Comparison of ENCODE assay signal across 8 cellular contexts in genomic region chr10:71708301-71708703, GRCh38. TPM values are rescaled to one million over a fixed set of nuclear protein-coding genes. Genes with fewer than 3 reads are reported as not detected.
DNase-seq lines count a peak whose midpoint lies in the region; ATAC-seq and TF ChIP-seq lines count a peak whose summit lies in the region.

No MANE protein-coding gene starts in this region.

- peak; percentile 90 for TF ChIP-seq RAD21 in SK-N-SH (IDR thresholded peaks at IDR 0.05; ENCODE audit: low read length)

- TF ChIP-seq POLR2A in heart left ventricle (IDR thresholded peaks at IDR 0.05), result no peak

- POLR2A ChIA-PET in SK-N-SH (lab: Yijun Ruan, JAX), result interaction anchor here (0.9 to 1.1 kb wide), 2 partner anchors 10 to 389 kb away, joined by 3 to 6 read pairs; partner anchors contain the start of gene SLC29A3

- H3K27ac Mint-ChIP-seq in activated naive CD8-positive, alpha-beta T cell treated with anti-CD3 and anti-CD28 coated beads for 36 hours, result no peak overlapping the region

- no peaks in the 10 kb centered on the region for H3K9me2 ChIP-seq in SK-N-SH

- H2AFZ ChIP-seq in SK-N-SH (ENCODE audit: low read depth), result no peak overlapping the region

- CTCF ChIA-PET in SK-N-SH (lab: Yijun Ruan, JAX), result interaction anchor here (0.6 to 14.1 kb wide), 75 partner anchors 9 to 438 kb away, joined by 3 to 195 read pairs (median 4); partner anchors contain the start of genes C10orf105, CDH23, SLC29A3 and VSIR

- H3K9me3 ChIP-seq in SK-N-SH (no peaks in the 10 kb centered on the region), heart left ventricle (no peaks in the 10 kb centered on the region)

- H3K9me3 Mint-ChIP-seq in activated naive CD8-positive, alpha-beta T cell treated with anti-CD3 and anti-CD28 coated beads for 36 hours, result no peaks in the 10 kb centered on the region

- H3K4me3 ChIP-seq in SK-N-SH (ENCODE audit: low read depth in 2 of 2, low read length in 1 of 2) (peak overlapping the region in 1 of 2 experiments; percentile 51; a peak in 1 of 4 replicates), heart left ventricle (no peak overlapping the region), retinal pigment epithelial cell (ENCODE audit: low read length) (no peak overlapping the region)

- peaks cover 32% of the 10 kb centered on the region for H3K4me1 Mint-ChIP-seq in activated naive CD8-positive, alpha-beta T cell treated with anti-CD3 and anti-CD28 coated beads for 36 hours

- H3K27ac ChIP-seq in SK-N-SH (ENCODE audit: low read depth in 2 of 2, low read length in 1 of 2) (no peak overlapping the region), heart left ventricle (no peak overlapping the region)

- TF ChIP-seq EP300 in SK-N-SH (IDR thresholded peaks at IDR 0.05; ENCODE audit: borderline replicate concordance in 1 of 2, low read depth in 1 of 2, low read length in 1 of 2), result no peak

- H3K36me3 ChIP-seq in SK-N-SH (replicated peaks in 1 of 2; ENCODE audit: control insufficient read depth in 1 of 2, insufficient read depth in 2 of 2, low read length in 1 of 2) (no peaks in the 10 kb centered on the region), heart left ventricle (no peaks in the 10 kb centered on the region)

- no peak overlapping the region for H3K4me3 Mint-ChIP-seq in activated naive CD8-positive, alpha-beta T cell treated with anti-CD3 and anti-CD28 coated beads for 36 hours

- no peaks in the 10 kb centered on the region for H3F3A ChIP-seq in SK-N-SH (replicated peaks; ENCODE audit: insufficient read depth)

- H3K27me3 ChIP-seq in SK-N-SH (ENCODE audit: insufficient read depth) (peaks cover 3% of the 10 kb centered on the region; the same call in 1 of the 2 replicates), heart left ventricle (no peaks in the 10 kb centered on the region)

- 30% methylated on average over 5 of the region's 10 CpGs for WGBS in SK-N-SH (ENCODE audit: low lambda C conversion rate)
- WGBS in heart left ventricle, 4 donors, result 13 to 44% (median 19%) methylated on average over 3 to 10 of the region's 10 CpGs

- H3K9ac ChIP-seq in SK-N-SH, result no peak overlapping the region

- intact Hi-C loops in heart left ventricle (cut with DNase I), result loop anchor here (2.0 to 10.0 kb wide), 18 partner anchors 46 to 396 kb away; partner anchors contain the start of genes SLC29A3 (in 4 of the 10) and CDH23 (in 2 of the 10)

- H4K20me1 ChIP-seq in SK-N-SH (ENCODE audit: insufficient read depth), result no peaks in the 10 kb centered on the region

- H3K4me1 ChIP-seq in SK-N-SH (ENCODE audit: control insufficient read depth in 1 of 2, insufficient read depth in 2 of 2, low read depth in 1 of 2, low read length in 1 of 2) (peaks cover 0 to 13% of the 10 kb centered on the region in 2 experiments; a peak in 1 of 4 replicates), heart left ventricle (peaks cover 0 to 30% (median 18%) of the 10 kb centered on the region in 12 donors)

- no peaks in the 10 kb centered on the region for H3K36me3 Mint-ChIP-seq in activated naive CD8-positive, alpha-beta T cell treated with anti-CD3 and anti-CD28 coated beads for 36 hours

- no peaks in the 10 kb centered on the region for H3K79me2 ChIP-seq in SK-N-SH (ENCODE audit: insufficient read depth)

- no peak overlapping the region for H3K4me2 ChIP-seq in SK-N-SH

- DNase-seq in AG08396 (ENCODE audit: low spot score), result peak; percentile 72
- peak; percentile 60 for DNase-seq in GM19240 (ENCODE audit: insufficient read length, low spot score)
- DNase-seq in SK-N-SH, result peak; percentile 90
- DNase-seq in activated naive CD8-positive, alpha-beta T cell treated with anti-CD3 and anti-CD28 coated beads for 36 hours, result peak; percentile 67
- DNase-seq in heart left ventricle, result peak; percentile 46 to 86 (median 62)
- no peak for DNase-seq in retinal pigment epithelial cell (ENCODE audit: low read depth)
- no peak for DNase-seq in HCEC 1CT

- ATAC-seq in heart left ventricle, result peak in 3 of 4 donors; percentile 50 to 62 (median 52)
- ATAC-seq in HG02884 (IDR thresholded peaks at IDR 0.05; ENCODE audit: unreplicated experiment), result no peak

- TF ChIP-seq CTCF in SK-N-SH (IDR thresholded peaks at IDR 0.05) (peak; percentile 77), heart left ventricle (IDR thresholded peaks at IDR 0.05) (peak; percentile 79 to 90 (median 87)), retinal pigment epithelial cell (conservative IDR thresholded peaks at IDR 0.05; ENCODE audit: low read depth, low read length) (peak; percentile 91)

- no peaks in the 10 kb centered on the region for H3K27me3 Mint-ChIP-seq in activated naive CD8-positive, alpha-beta T cell treated with anti-CD3 and anti-CD28 coated beads for 36 hours

TF ChIP-seq in SK-N-SH, 30 proteins besides CTCF, POLR2A, EP300 and RAD21:
- TF ChIP-seq USF1 (IDR thresholded peaks at IDR 0.05; ENCODE audit: borderline replicate concordance, low read depth), result no peak
- peak; percentile 82 for TF ChIP-seq SMC3 (IDR thresholded peaks at IDR 0.05; ENCODE audit: low read depth, low read length)
TF ChIP-seq in SK-N-SH: peak in this region for 1.

RNA-seq across cellular contexts. Expression of gene C10orf105, which starts 11.3 kb away (rescaled TPM):
- not detected in 2 replicates for polyA plus RNA-seq in SK-N-SH (2012; rRNA removed)
- under 0.01 TPM in 1 of 2 replicates, not detected in the other for polyA plus RNA-seq in SK-N-SH (2012; cell fraction: cytosol; rRNA removed)
- 0.01 TPM in 2 replicates for polyA plus RNA-seq in SK-N-SH (2012; cell fraction: nucleus; rRNA removed)
- total RNA-seq in activated naive CD8-positive, alpha-beta T cell treated with anti-CD3 and anti-CD28 coated beads for 36 hours, result under 1 TPM; 0.24 to 0.41 TPM
- total RNA-seq in heart left ventricle, result under 1 TPM in 3 of 9 donors, not detected in 6; 0.05 to 0.57 (median 0.13) TPM
- polyA plus RNA-seq in heart left ventricle, result under 1 TPM; 0.03 to 0.08 TPM

Comparison
In these comparisons a context has a peak if more than half of its experiments do, and no peak if none do; other contexts are left out.
1. DNase-seq: peak in AG08396 (single experiment), GM19240 (single experiment), SK-N-SH (single experiment), activated naive CD8-positive, alpha-beta T cell treated with anti-CD3 and anti-CD28 coated beads for 36 hours (single experiment) and heart left ventricle (5 of 5); none in retinal pigment epithelial cell (single experiment) and HCEC 1CT (single experiment).
2. Peak in every context shown above with its lines, with median percentiles within 50 percentile points of each other: CTCF ChIP-seq.